8 cellular contexts compared by ENCODE assay signal in genomic region chr14:19167454-19168190, GRCh38.
DNase-seq lines count a peak whose midpoint lies in the region; ATAC-seq, FAIRE-seq and TF ChIP-seq lines count a peak whose summit lies in the region.
"Not testable (repeated sequence)": the region's sequence is repeated elsewhere in the genome, so short reads cannot be mapped to it uniquely, and the experiment has no call there.

No MANE protein-coding gene starts in this region.

- not testable (repeated sequence) for H3K4me3 Mint-ChIP-seq in activated CD8-positive, alpha-beta T cell treated with anti-CD3 and anti-CD28 coated beads, Interleukin-2, amount 10 ng/mL, durations not matched to agents 7 days and 5 days

- 83 to 85% methylated on average over 8 of the region's 8 CpGs for WGBS in aorta, 2 donors

- H3K9me3 Mint-ChIP-seq in activated CD8-positive, alpha-beta T cell treated with anti-CD3 and anti-CD28 coated beads, Interleukin-2, amount 10 ng/mL, durations not matched to agents 7 days and 5 days (ENCODE audit: insufficient read depth): peaks cover 16% of the 10 kb centered on the region

- H2AFZ ChIP-seq in endothelial cell of umbilical vein (ENCODE audit: low read depth, low read length): not testable (repeated sequence)

- DNase-seq in ACHN: peak; percentile 0
- peak; percentile 8 for DNase-seq in H4 (ENCODE audit: low spot score)
- DNase-seq in activated CD8-positive, alpha-beta T cell treated with anti-CD3 and anti-CD28 coated beads, Interleukin-2, amount 10 ng/mL, durations not matched to agents 7 days and 5 days: peak; percentile 19
- DNase-seq in endothelial cell of umbilical vein (ENCODE audit: low read depth, low spot score): peak; percentile 1
- peak; percentile 58 for DNase-seq in right atrium auricular region (ENCODE audit: low spot score)
- DNase-seq in left lobe of liver (ENCODE audit: low spot score): peak; percentile 45
- peak; percentile 48 for DNase-seq in sciatic nerve (ENCODE audit: low spot score)
- peak; percentile 45 to 74 for DNase-seq in aorta

- H3K4me3 ChIP-seq in endothelial cell of umbilical vein (replicated peaks in 1 of 3; ENCODE audit: insufficient read depth in 1 of 3, low read depth in 1 of 3, low read length in 3 of 3); right atrium auricular region; aorta (ENCODE audit: low read length in 2 of 2): not testable (repeated sequence)

- not testable (repeated sequence) for H4K20me1 ChIP-seq in endothelial cell of umbilical vein (replicated peaks; ENCODE audit: control insufficient read depth, extremely low read depth, insufficient read depth, low read length)

- ATAC-seq in activated CD8-positive, alpha-beta T cell treated with anti-CD3 and anti-CD28 coated beads, Interleukin-2, amount 10 ng/mL, durations not matched to agents 7 days and 5 days; left lobe of liver; sciatic nerve; aorta (ENCODE audit: low FRiP score): not testable (repeated sequence)

- H3K36me3 ChIP-seq in endothelial cell of umbilical vein (ENCODE audit: control insufficient read depth in 2 of 2, extremely low read depth in 1 of 2, insufficient read depth in 2 of 2, low read length in 2 of 2); right atrium auricular region; aorta (ENCODE audit: control insufficient read depth in 1 of 2, insufficient read depth in 2 of 2, low read length in 1 of 2): not testable (repeated sequence)

- H3K4me1 ChIP-seq in endothelial cell of umbilical vein (ENCODE audit: control insufficient read depth, extremely low read depth, insufficient read depth, low read length); right atrium auricular region; aorta (ENCODE audit: control insufficient read depth in 1 of 2, insufficient read depth in 2 of 2, low read length in 2 of 2): not testable (repeated sequence)

- H3K27me3 ChIP-seq in endothelial cell of umbilical vein (ENCODE audit: control insufficient read depth in 2 of 2, insufficient read depth in 2 of 2, low read length in 2 of 2); right atrium auricular region; aorta (ENCODE audit: control insufficient read depth in 1 of 2, insufficient read depth in 2 of 2, low read length in 1 of 2): not testable (repeated sequence)

- in situ Hi-C loops in ACHN (cut with HindIII; ENCODE audit: low pct_ligation_motif_present, low pct_unique_long_range_greater_than_20kb, low sequenced_read_pairs): not testable (repeated sequence)

- not testable (repeated sequence) for H3K9me3 ChIP-seq in endothelial cell of umbilical vein (replicated peaks; ENCODE audit: control insufficient read depth, insufficient read depth, low read length); right atrium auricular region; aorta (ENCODE audit: control insufficient read depth, low read length)

- not testable (repeated sequence) for H3K9me1 ChIP-seq in endothelial cell of umbilical vein (replicated peaks; ENCODE audit: control insufficient read depth, extremely low read depth, insufficient read depth, low read length)

- H3K79me2 ChIP-seq in endothelial cell of umbilical vein (ENCODE audit: control insufficient read depth, insufficient read depth, low read length): not testable (repeated sequence)

- H3K27ac Mint-ChIP-seq in activated CD8-positive, alpha-beta T cell treated with anti-CD3 and anti-CD28 coated beads, Interleukin-2, amount 10 ng/mL, durations not matched to agents 7 days and 5 days: not testable (repeated sequence)

- not testable (repeated sequence) for H3K4me2 ChIP-seq in endothelial cell of umbilical vein (ENCODE audit: insufficient read depth, low read length)

- POLR2A ChIA-PET in activated CD8-positive, alpha-beta T cell treated with anti-CD3 and anti-CD28 coated beads, Interleukin-2, amount 10 ng/mL, durations not matched to agents 7 days and 5 days (lab: Charles Lee); endothelial cell of umbilical vein (lab: Charles Lee): not testable (repeated sequence)

- not testable (repeated sequence) for H3K4me1 Mint-ChIP-seq in activated CD8-positive, alpha-beta T cell treated with anti-CD3 and anti-CD28 coated beads, Interleukin-2, amount 10 ng/mL, durations not matched to agents 7 days and 5 days (ENCODE audit: low read depth)

- not testable (repeated sequence) for FAIRE-seq in endothelial cell of umbilical vein (lab: Jason Lieb, UNC)

- not testable (repeated sequence) for H3K27ac ChIP-seq in endothelial cell of umbilical vein (ENCODE audit: insufficient read depth, low read depth, low read length); right atrium auricular region; aorta (ENCODE audit: low read depth in 1 of 2, low read length in 2 of 2)

- not testable (repeated sequence) for H3K9ac ChIP-seq in endothelial cell of umbilical vein (replicated peaks; ENCODE audit: extremely low read depth, insufficient read depth, low read length)

- dilution Hi-C loops in endothelial cell of umbilical vein (cut with MboI; ENCODE audit: extremely low pct_ligation_motif_present, low sequenced_read_pairs): not testable (repeated sequence)

- intact Hi-C loops in endothelial cell of umbilical vein (cut with micrococcal nuclease); sciatic nerve (cut with DNase I); aorta (cut with DNase I): not testable (repeated sequence)

- not testable (repeated sequence) for TF ChIP-seq POLR2A in endothelial cell of umbilical vein (IDR thresholded peaks at IDR 0.05; ENCODE audit: low read depth, low read length)

- CTCF ChIA-PET in activated CD8-positive, alpha-beta T cell treated with anti-CD3 and anti-CD28 coated beads, Interleukin-2, amount 10 ng/mL, durations not matched to agents 7 days and 5 days (lab: Charles Lee); endothelial cell of umbilical vein (lab: Charles Lee): not testable (repeated sequence)

- BruUV-seq in endothelial cell of umbilical vein (replicated peaks; lab: Mats Ljungman, UMichigan): not testable (repeated sequence)

- H3K36me3 Mint-ChIP-seq in activated CD8-positive, alpha-beta T cell treated with anti-CD3 and anti-CD28 coated beads, Interleukin-2, amount 10 ng/mL, durations not matched to agents 7 days and 5 days (ENCODE audit: low read depth): not testable (repeated sequence)

- TF ChIP-seq CTCF in endothelial cell of umbilical vein (IDR thresholded peaks at IDR 0.05; ENCODE audit: extremely low read depth in 1 of 2, insufficient read depth in 1 of 2, low read depth in 1 of 2, low read length in 2 of 2); right atrium auricular region (IDR thresholded peaks at IDR 0.05): not testable (repeated sequence)

- not testable (repeated sequence) for H3K27me3 Mint-ChIP-seq in activated CD8-positive, alpha-beta T cell treated with anti-CD3 and anti-CD28 coated beads, Interleukin-2, amount 10 ng/mL, durations not matched to agents 7 days and 5 days (ENCODE audit: low read depth)

Comparison
In these comparisons a context has a peak if more than half of its experiments do, and no peak if none do; other contexts are left out.
1. DNase-seq: peak in every context shown above with its lines; median percentile 60 in aorta; 58 in right atrium auricular region; 48 in sciatic nerve; 45 in left lobe of liver; 19 in activated CD8-positive, alpha-beta T cell treated with anti-CD3 and anti-CD28 coated beads, Interleukin-2, amount 10 ng/mL, durations not matched to agents 7 days and 5 days; 8 in H4; 1 in endothelial cell of umbilical vein; 0 in ACHN.